ENCODE assay signal across 15 cellular contexts in the genomic region with DNA sequence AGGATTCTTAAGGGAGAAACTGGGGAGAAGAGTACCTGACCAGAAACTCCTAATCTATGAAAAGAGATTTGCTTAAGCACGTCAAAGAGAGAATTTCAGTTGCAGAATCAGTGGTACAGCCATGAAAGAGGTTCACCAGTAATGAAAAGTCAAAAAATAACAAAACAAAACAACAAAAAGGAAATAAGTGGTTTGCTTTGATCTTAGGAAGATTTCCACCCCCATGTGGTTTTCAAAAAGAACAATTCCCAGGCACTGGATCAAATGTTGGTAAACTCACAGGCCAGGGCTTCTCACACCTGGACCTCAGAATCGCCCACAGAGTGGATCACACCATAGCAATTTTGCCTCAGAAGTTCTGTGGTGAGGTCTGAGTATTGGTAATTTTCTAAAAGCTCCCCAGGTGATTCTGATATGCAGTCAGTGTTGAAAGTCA.
A peak's percentile ranks its signal among the peaks of the same experiment; 100 is the strongest.
DNase-seq lines count a peak whose midpoint lies in the region; ATAC-seq and TF ChIP-seq lines count a peak whose summit lies in the region.
"Had no signal": no experiment of that assay in that cellular context is flagged by ENCODE, and none has a peak within 500 bp of the region (broad histone marks: within the 10 kb centered on the region; RNA-seq: fewer than 3 reads in every experiment).

No MANE protein-coding gene starts in this region.

- H4K20me1 ChIP-seq in mammary epithelial cell (ENCODE audit: insufficient read depth, low read length): no peaks in the 10 kb centered on the region

- no peak overlapping the region for H3K9ac ChIP-seq in mammary epithelial cell (ENCODE audit: insufficient read depth, low read length)

- no peak overlapping the region for H3K4me2 ChIP-seq in mammary epithelial cell (ENCODE audit: insufficient read depth, low read depth, low read length)

- CTCF ChIA-PET in mammary epithelial cell (lab: Charles Lee; ENCODE audit: low non-redundant PET): no interaction called here

- no peaks in the 10 kb centered on the region for H3K27me3 Mint-ChIP-seq in stimulated activated naive CD8-positive, alpha-beta T cell treated with anti-CD3 and anti-CD28 coated beads, Interleukin-15, amount 100 ng/mL, for 72 hours
- no peaks in the 10 kb centered on the region for H3K27me3 Mint-ChIP-seq in natural killer cell treated with Interleukin-12 subunit alpha and Interleukin-12 subunit beta and Interleukin-15 and Interleukin-18, amount 100 ng/mL, for 72 hours
- H3K27me3 Mint-ChIP-seq: activated B cell treated with CpG ODN at 0.5 μM for 24 hours had no signal

- TF ChIP-seq CTCF in mammary epithelial cell (conservative IDR thresholded peaks at IDR 0.05 in 1 of 2, IDR thresholded peaks at IDR 0.05 in 1 of 2; ENCODE audit: extremely low read depth in 1 of 2, insufficient read depth in 1 of 2, low read depth in 1 of 2, low read length in 2 of 2): no peak

- in situ Hi-C loops in mammary epithelial cell (cut with MboI; ENCODE audit: low sequenced_read_pairs in 2 of 2): no loop called here

- no peaks in the 10 kb centered on the region for H3K27me3 ChIP-seq in mammary epithelial cell (ENCODE audit: insufficient read depth, low read length)

- peak; percentile 76 for ATAC-seq in GM21786 (IDR thresholded peaks at IDR 0.05; ENCODE audit: unreplicated experiment)
- ATAC-seq in HG03280 (IDR thresholded peaks at IDR 0.05; ENCODE audit: unreplicated experiment): peak; percentile 78
- peak; percentile 89 for ATAC-seq in stimulated activated naive CD8-positive, alpha-beta T cell treated with anti-CD3 and anti-CD28 coated beads, Interleukin-15, amount 100 ng/mL, for 72 hours
- no peak for ATAC-seq in natural killer cell treated with Interleukin-12 subunit alpha and Interleukin-12 subunit beta and Interleukin-15 and Interleukin-18, amount 100 ng/mL, for 72 hours

- no TSS peak for BruUV-seq in mammary epithelial cell (replicated peaks; lab: Mats Ljungman, UMichigan)

- WGBS in mammary epithelial cell (ENCODE audit: low coverage, missing lambda C conversion rate): 100% methylated on average over 2 of the region's 2 CpGs

- no peaks in the 10 kb centered on the region for H3K9me3 ChIP-seq in mammary epithelial cell (replicated peaks; ENCODE audit: insufficient read depth, low read length)

- DNase-seq in stimulated activated CD4-positive, alpha-beta T cell treated with anti-CD3 and anti-CD28 coated beads, Interleukin-1b, Interleukin-23, amount 100 ng/mL, for 48 hours: peak; percentile 4
- no peak for DNase-seq in stimulated activated CD4-positive, alpha-beta T cell treated with anti-CD3 and anti-CD28 coated beads, Interleukin-4, amount 100 ng/mL, for 4 hours
- peak in 1 of 2 donors; percentile 39 for DNase-seq in stimulated activated naive CD8-positive, alpha-beta T cell treated with anti-CD3 and anti-CD28 coated beads, Interleukin-15, amount 100 ng/mL, for 72 hours
- DNase-seq in natural killer cell treated with Interleukin-12 subunit alpha and Interleukin-12 subunit beta and Interleukin-15 and Interleukin-18, amount 100 ng/mL, for 72 hours (ENCODE audit: low spot score): no peak
- DNase-seq in mammary epithelial cell: no peak
- no peak for DNase-seq in NCI-H146 (lab: John Stamatoyannopoulos, UW)
- DNase-seq: ACHN; activated B cell treated with CpG ODN at 0.5 μM for 24 hours; endodermal cell; hippocampal formation; NCI-H187 treated with DMSO at 0.1 percent for 48 hours; stimulated activated naive CD4-positive, alpha-beta T cell treated with Interleukin-2 at 50 U/mL for 16 hours had no signal

- no peak overlapping the region for H3K4me3 Mint-ChIP-seq in stimulated activated naive CD8-positive, alpha-beta T cell treated with anti-CD3 and anti-CD28 coated beads, Interleukin-15, amount 100 ng/mL, for 72 hours
- H3K4me3 Mint-ChIP-seq in natural killer cell treated with Interleukin-12 subunit alpha and Interleukin-12 subunit beta and Interleukin-15 and Interleukin-18, amount 100 ng/mL, for 72 hours: no peak overlapping the region
- H3K4me3 Mint-ChIP-seq: activated B cell treated with CpG ODN at 0.5 μM for 24 hours, endodermal cell had no signal

- no peaks in the 10 kb centered on the region for H3K36me3 ChIP-seq in mammary epithelial cell (ENCODE audit: insufficient read depth, low read length)

- no peak overlapping the region for H3K27ac ChIP-seq in mammary epithelial cell (ENCODE audit: insufficient read depth, low read depth, low read length)
- H3K27ac ChIP-seq: RWPE1 had no signal

- H3K27ac Mint-ChIP-seq in stimulated activated naive CD8-positive, alpha-beta T cell treated with anti-CD3 and anti-CD28 coated beads, Interleukin-15, amount 100 ng/mL, for 72 hours: no peak overlapping the region
- no peak overlapping the region for H3K27ac Mint-ChIP-seq in natural killer cell treated with Interleukin-12 subunit alpha and Interleukin-12 subunit beta and Interleukin-15 and Interleukin-18, amount 100 ng/mL, for 72 hours
- H3K27ac Mint-ChIP-seq: activated B cell treated with CpG ODN at 0.5 μM for 24 hours, endodermal cell had no signal

- no peak overlapping the region for H2AFZ ChIP-seq in mammary epithelial cell (ENCODE audit: low read depth, low read length)

- H3K79me2 ChIP-seq in mammary epithelial cell (ENCODE audit: insufficient read depth, low read length): no peaks in the 10 kb centered on the region

- H3K9me3 Mint-ChIP-seq in stimulated activated naive CD8-positive, alpha-beta T cell treated with anti-CD3 and anti-CD28 coated beads, Interleukin-15, amount 100 ng/mL, for 72 hours: no peaks in the 10 kb centered on the region
- no peaks in the 10 kb centered on the region for H3K9me3 Mint-ChIP-seq in natural killer cell treated with Interleukin-12 subunit alpha and Interleukin-12 subunit beta and Interleukin-15 and Interleukin-18, amount 100 ng/mL, for 72 hours
- H3K9me3 Mint-ChIP-seq: activated B cell treated with CpG ODN at 0.5 μM for 24 hours, endodermal cell had no signal

- dilution Hi-C loops in mammary epithelial cell (cut with HindIII; ENCODE audit: low sequenced_read_pairs): no loop called here

- H3K4me1 ChIP-seq in mammary epithelial cell (ENCODE audit: insufficient read depth, low read length): no peaks in the 10 kb centered on the region

- H3K4me1 Mint-ChIP-seq in stimulated activated naive CD8-positive, alpha-beta T cell treated with anti-CD3 and anti-CD28 coated beads, Interleukin-15, amount 100 ng/mL, for 72 hours: peaks cover 14% of the 10 kb centered on the region
- H3K4me1 Mint-ChIP-seq in natural killer cell treated with Interleukin-12 subunit alpha and Interleukin-12 subunit beta and Interleukin-15 and Interleukin-18, amount 100 ng/mL, for 72 hours (ENCODE audit: low read depth in 2 of 2): peaks cover 5 to 6% of the 10 kb centered on the region in 2 donors

- H3K36me3 Mint-ChIP-seq in natural killer cell treated with Interleukin-12 subunit alpha and Interleukin-12 subunit beta and Interleukin-15 and Interleukin-18, amount 100 ng/mL, for 72 hours: peaks cover 16% of the 10 kb centered on the region

- H3K4me3 ChIP-seq in mammary epithelial cell (replicated peaks in 1 of 3; ENCODE audit: insufficient read depth in 1 of 3, low read depth in 2 of 3, low read length in 3 of 3): no peak overlapping the region

- intact Hi-C loops in mammary epithelial cell (cut with micrococcal nuclease): no loop called here

Comparison
In these comparisons a context has a peak if more than half of its experiments do, and no peak if none do; other contexts are left out.
1. ATAC-seq: peak in GM21786 (single experiment), HG03280 (single experiment) and stimulated activated naive CD8-positive, alpha-beta T cell treated with anti-CD3 and anti-CD28 coated beads, Interleukin-15, amount 100 ng/mL, for 72 hours (single experiment); none in natural killer cell treated with Interleukin-12 subunit alpha and Interleukin-12 subunit beta and Interleukin-15 and Interleukin-18, amount 100 ng/mL, for 72 hours (0 of 2).